15 cellular contexts compared by ENCODE assay signal in genomic region chr17:10233157-10233556, GRCh38. TPM values are rescaled to one million over a fixed set of nuclear protein-coding genes. Genes with fewer than 3 reads are reported as not detected.
A peak's percentile ranks its signal among the peaks of the same experiment; 100 is the strongest.
DNase-seq lines count a peak whose midpoint lies in the region; ATAC-seq lines count a peak whose summit lies in the region.
"Had no signal": no experiment of that assay in that cellular context is flagged by ENCODE, and none has a peak within 500 bp of the region (broad histone marks: within the 10 kb centered on the region; RNA-seq: fewer than 3 reads in every experiment).

No MANE protein-coding gene starts in this region.

- H3K36me3 Mint-ChIP-seq in activated CD4-positive, alpha-beta T cell treated with anti-CD3 and anti-CD28 coated beads for 36 hours (ENCODE audit: low read depth) = no peaks in the 10 kb centered on the region
- no peaks in the 10 kb centered on the region for H3K36me3 Mint-ChIP-seq in activated CD4-positive, alpha-beta T cell treated with anti-CD3 and anti-CD28 coated beads, Interleukin-2, amount 10 ng/mL, durations not matched to agents 24 days and 14 days (ENCODE audit: low read depth)

- no peak overlapping the region for H3K14ac ChIP-seq in trophoblast cell (ENCODE audit: low read length)

- no peak overlapping the region for H4K8ac ChIP-seq in trophoblast cell (ENCODE audit: low read depth, low read length)

- no peak overlapping the region for H2BK5ac ChIP-seq in trophoblast cell (ENCODE audit: low read depth, low read length, poor library complexity)

- H3K27me3 Mint-ChIP-seq in activated CD4-positive, alpha-beta T cell treated with anti-CD3 and anti-CD28 coated beads for 36 hours = no peaks in the 10 kb centered on the region
- no peaks in the 10 kb centered on the region for H3K27me3 Mint-ChIP-seq in activated CD4-positive, alpha-beta T cell treated with anti-CD3 and anti-CD28 coated beads, Interleukin-2, amount 10 ng/mL, durations not matched to agents 24 days and 14 days

- no peak overlapping the region for H3K4ac ChIP-seq in trophoblast cell (ENCODE audit: low read depth, low read length)

- H3K9ac ChIP-seq in trophoblast cell (ENCODE audit: low read length) = no peak overlapping the region
- H3K9ac ChIP-seq: BLaER1 treated with 17β-estradiol and CSF1 and Interleukin-3, amounts not matched to agents 10 nM and 100 nM had no signal

- CTCF ChIA-PET in activated CD4-positive, alpha-beta T cell treated with anti-CD3 and anti-CD28 coated beads for 36 hours (lab: Charles Lee) = interaction anchor here (0.8 kb wide), 1 partner anchor 19 kb away, joined by 3 read pairs; no protein-coding TSS in a partner anchor

- no peaks in the 10 kb centered on the region for H3K27me3 ChIP-seq in trophoblast cell (ENCODE audit: insufficient read depth, low read length)
- H3K27me3 ChIP-seq: BLaER1 treated with 17β-estradiol and CSF1 and Interleukin-3, amounts not matched to agents 10 nM and 100 nM had no signal

- no peak overlapping the region for H3K18ac ChIP-seq in trophoblast cell (ENCODE audit: low read length)

- H3K36me3 ChIP-seq in trophoblast cell (ENCODE audit: control insufficient read depth in 1 of 2, insufficient read depth in 2 of 2, low read length in 2 of 2) = no peaks in the 10 kb centered on the region
- H3K36me3 ChIP-seq: BLaER1 treated with 17β-estradiol and CSF1 and Interleukin-3, amounts not matched to agents 10 nM and 100 nM; HAP-1 had no signal

- H3K27ac ChIP-seq in trophoblast cell (ENCODE audit: low read depth, low read length) = no peak overlapping the region
- H3K27ac ChIP-seq: BLaER1 treated with 17β-estradiol and CSF1 and Interleukin-3, amounts not matched to agents 10 nM and 100 nM had no signal

- no peak overlapping the region for H2BK12ac ChIP-seq in trophoblast cell (ENCODE audit: low read length)

- POLR2A ChIA-PET in activated CD4-positive, alpha-beta T cell treated with anti-CD3 and anti-CD28 coated beads for 36 hours (lab: Charles Lee) = no interaction called here

- H2AFZ ChIP-seq in trophoblast cell (ENCODE audit: insufficient read depth, low read length, poor library complexity) = no peak overlapping the region

- H3K23ac ChIP-seq in trophoblast cell (ENCODE audit: low read length) = no peak overlapping the region

- no peak overlapping the region for H3K4me2 ChIP-seq in trophoblast cell (ENCODE audit: low read length)
- H3K4me2 ChIP-seq: BLaER1 treated with 17β-estradiol and CSF1 and Interleukin-3, amounts not matched to agents 10 nM and 100 nM had no signal

- no peak overlapping the region for H4K12ac ChIP-seq in trophoblast cell (ENCODE audit: low read depth, low read length)

- H3K9me3 Mint-ChIP-seq in activated CD4-positive, alpha-beta T cell treated with anti-CD3 and anti-CD28 coated beads for 36 hours (ENCODE audit: low read depth) = peaks cover 1% of the 10 kb centered on the region
- H3K9me3 Mint-ChIP-seq in activated CD4-positive, alpha-beta T cell treated with anti-CD3 and anti-CD28 coated beads, Interleukin-2, amount 10 ng/mL, durations not matched to agents 24 days and 14 days = peaks cover 7% of the 10 kb centered on the region
- H3K9me3 Mint-ChIP-seq: HFFc6 had no signal

- no peaks in the 10 kb centered on the region for H3K79me2 ChIP-seq in trophoblast cell (ENCODE audit: control insufficient read depth, insufficient read depth, low read length, poor library complexity)

- no peaks in the 10 kb centered on the region for H3K79me1 ChIP-seq in trophoblast cell (ENCODE audit: low read length)

- H3K4me3 Mint-ChIP-seq in activated CD4-positive, alpha-beta T cell treated with anti-CD3 and anti-CD28 coated beads for 36 hours = no peak overlapping the region
- H3K4me3 Mint-ChIP-seq in activated CD4-positive, alpha-beta T cell treated with anti-CD3 and anti-CD28 coated beads, Interleukin-2, amount 10 ng/mL, durations not matched to agents 24 days and 14 days = no peak overlapping the region
- H3K4me3 Mint-ChIP-seq: CD4-positive, alpha-beta T cell; HFFc6 had no signal

- peak; percentile 16 for DNase-seq in activated CD4-positive, alpha-beta T cell treated with anti-CD3 and anti-CD28 coated beads for 36 hours
- DNase-seq in activated CD4-positive, alpha-beta T cell treated with anti-CD3 and anti-CD28 coated beads, Interleukin-2, amount 10 ng/mL, durations not matched to agents 24 days and 14 days = no peak
- DNase-seq in CD1c-positive myeloid dendritic cell (ENCODE audit: extremely low spot score) (peak; percentile 28), NCI-H460 (ENCODE audit: extremely low read depth, low read depth) (peak; percentile 13), trophoblast cell (peak; percentile 18 to 66), mucosa of gallbladder (ENCODE audit: low spot score) (no peak)
- DNase-seq: 8988T; Calu3; CD4-positive, alpha-beta T cell; DMS 273 treated with DMSO at 0.1 percent for 48 hours; HFFc6 had no signal

- no peak overlapping the region for H3K4me3 ChIP-seq in trophoblast cell (ENCODE audit: low read depth, low read length)
- H3K4me3 ChIP-seq: BLaER1 treated with 17β-estradiol and CSF1 and Interleukin-3, amounts not matched to agents 10 nM and 100 nM; HAP-1 had no signal

- peak overlapping the region; percentile 51 for H3K27ac Mint-ChIP-seq in activated CD4-positive, alpha-beta T cell treated with anti-CD3 and anti-CD28 coated beads for 36 hours
- no peak overlapping the region for H3K27ac Mint-ChIP-seq in activated CD4-positive, alpha-beta T cell treated with anti-CD3 and anti-CD28 coated beads, Interleukin-2, amount 10 ng/mL, durations not matched to agents 24 days and 14 days
- H3K27ac Mint-ChIP-seq: CD4-positive, alpha-beta T cell; HFFc6 had no signal

- peak; percentile 39 for ATAC-seq in activated CD4-positive, alpha-beta T cell treated with anti-CD3 and anti-CD28 coated beads for 36 hours
- no peak for ATAC-seq in GM19035 (IDR thresholded peaks at IDR 0.05; ENCODE audit: unreplicated experiment)
- ATAC-seq: HepG2 had no signal

- H2BK120ac ChIP-seq in trophoblast cell (ENCODE audit: insufficient read depth, low read length, poor library complexity) = no peak overlapping the region

- intact Hi-C loops in activated CD4-positive, alpha-beta T cell treated with anti-CD3 and anti-CD28 coated beads for 36 hours (cut with DNase I, micrococcal nuclease) = no loop called here
- intact Hi-C loops in activated CD4-positive, alpha-beta T cell treated with anti-CD3 and anti-CD28 coated beads, Interleukin-2, amount 10 ng/mL, durations not matched to agents 24 days and 14 days (cut with micrococcal nuclease) = no loop called here

- no peaks in the 10 kb centered on the region for H3K4me1 Mint-ChIP-seq in activated CD4-positive, alpha-beta T cell treated with anti-CD3 and anti-CD28 coated beads for 36 hours
- no peaks in the 10 kb centered on the region for H3K4me1 Mint-ChIP-seq in activated CD4-positive, alpha-beta T cell treated with anti-CD3 and anti-CD28 coated beads, Interleukin-2, amount 10 ng/mL, durations not matched to agents 24 days and 14 days

- H3K4me1 ChIP-seq in trophoblast cell (ENCODE audit: control insufficient read depth in 1 of 2, insufficient read depth in 2 of 2, low read length in 2 of 2) = no peaks in the 10 kb centered on the region
- H3K4me1 ChIP-seq: HAP-1 had no signal

- no peaks in the 10 kb centered on the region for H3K9me3 ChIP-seq in trophoblast cell (ENCODE audit: insufficient read depth, low read depth, low read length)
- H3K9me3 ChIP-seq: HAP-1 had no signal

- no CpG with 5 or more reads among the region's 2 CpGs for WGBS in trophoblast cell (ENCODE audit: extremely low coverage, insufficient coverage, insufficient read length)

- H2AK5ac ChIP-seq in trophoblast cell (ENCODE audit: low read length) = no peak overlapping the region

- no peak overlapping the region for H4K91ac ChIP-seq in trophoblast cell (ENCODE audit: low read depth, low read length)

RNA-seq across cellular contexts. Expression of gene GAS7, which starts 34.8 kb away (rescaled TPM):
- 1 to 10 TPM in 1 of 2 experiments, under 1 TPM in 1; 0.60 to 1.3 TPM for total RNA-seq in activated CD4-positive, alpha-beta T cell treated with anti-CD3 and anti-CD28 coated beads for 36 hours
- total RNA-seq in activated CD4-positive, alpha-beta T cell treated with anti-CD3 and anti-CD28 coated beads, Interleukin-2, amount 10 ng/mL, durations not matched to agents 24 days and 14 days = 0.21 and 0.26 TPM in 2 replicates
- total RNA-seq in NCI-H460 (2014; rRNA removed; shearing (Covaris generic)) = 2.5 and 4.2 TPM in 2 replicates
- 1.8 and 2.2 TPM in 2 replicates for polyA plus RNA-seq in NCI-H460 (2014; cell fraction: nucleus; rRNA removed)
- 18.4 and 20.0 TPM in 2 replicates for polyA plus RNA-seq in trophoblast cell (2013)
- total RNA-seq in mucosa of gallbladder = 26.7 TPM

Comparison
In these comparisons a context has a peak if more than half of its experiments do, and no peak if none do; other contexts are left out.
1. DNase-seq: peak in activated CD4-positive, alpha-beta T cell treated with anti-CD3 and anti-CD28 coated beads for 36 hours (single experiment), CD1c-positive myeloid dendritic cell (single experiment), NCI-H460 (single experiment) and trophoblast cell (2 of 2); none in activated CD4-positive, alpha-beta T cell treated with anti-CD3 and anti-CD28 coated beads, Interleukin-2, amount 10 ng/mL, durations not matched to agents 24 days and 14 days (single experiment) and mucosa of gallbladder (single experiment).